Comparison of ENCODE assay signal across 24 cellular contexts in the genomic region with DNA sequence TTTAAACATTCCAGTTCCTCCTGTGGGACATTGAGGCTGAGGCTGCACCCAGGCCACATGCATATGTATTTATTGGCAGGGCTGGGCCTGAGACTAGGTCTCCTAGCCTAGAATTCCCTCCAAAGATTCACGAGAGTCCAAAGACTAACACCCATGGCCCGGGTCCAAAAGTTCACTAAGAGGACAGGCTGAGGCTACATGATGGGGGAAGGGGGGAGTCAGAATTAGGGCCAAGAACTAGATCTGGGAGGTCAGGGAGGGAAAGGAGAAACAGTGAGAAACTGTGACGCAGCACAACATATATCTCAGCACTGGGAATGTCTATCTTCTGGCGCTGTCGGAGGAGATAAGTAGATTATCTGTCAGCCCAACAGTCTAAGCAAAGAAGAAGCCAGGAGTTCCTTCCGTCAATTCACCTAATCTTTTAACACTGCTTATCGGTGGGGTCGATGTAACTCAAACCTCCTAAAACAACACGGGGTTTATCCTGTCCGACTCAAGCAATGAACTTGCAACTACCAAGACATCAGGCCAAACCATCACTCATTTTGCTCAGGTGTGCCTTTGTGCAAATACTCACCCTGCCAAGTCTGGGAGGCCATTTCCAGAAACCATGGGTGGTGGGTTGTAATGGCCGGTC. TPM values are rescaled to one million over a fixed set of nuclear protein-coding genes. Genes with fewer than 3 reads are reported as not detected.
DNase-seq lines count a peak whose midpoint lies in the region; ATAC-seq, FAIRE-seq and TF ChIP-seq lines count a peak whose summit lies in the region.
"Had no signal": no experiment of that assay in that cellular context is flagged by ENCODE, and none has a peak within 500 bp of the region (broad histone marks: within the 10 kb centered on the region; RNA-seq: fewer than 3 reads in every experiment).

No MANE protein-coding gene starts in this region.

- intact Hi-C loops in colonic mucosa (cut with DNase I): no loop called here

- peaks cover 0 to 38% (median 6%) of the 10 kb centered on the region in 4 donors for H3K4me1 ChIP-seq in Peyer's patch
- peaks cover 11% of the 10 kb centered on the region for H3K4me1 ChIP-seq in colonic mucosa
- H3K4me1 ChIP-seq in small intestine (ENCODE audit: control insufficient read depth in 2 of 2, insufficient read depth in 1 of 2, low read depth in 1 of 2, low read length in 1 of 2): peaks cover 0 to 5% of the 10 kb centered on the region in 2 donors

- H3K36me3 ChIP-seq in Peyer's patch (no peaks in the 10 kb centered on the region), colonic mucosa (no peaks in the 10 kb centered on the region), small intestine (ENCODE audit: control insufficient read depth in 2 of 2, insufficient read depth in 2 of 2, low read length in 2 of 2) (no peaks in the 10 kb centered on the region)
- H3K36me3 ChIP-seq: neutrophil, prostate gland, thyroid gland had no signal

- ATAC-seq in left lobe of liver (peak; percentile 88), HG02763 (IDR thresholded peaks at IDR 0.05; ENCODE audit: unreplicated experiment) (no peak)
- ATAC-seq: activated CD4-positive, CD25-positive, alpha-beta regulatory T cell treated with anti-CD3 and anti-CD28 coated beads, Interleukin-2, amount 50 U/mL, for 24 hours; HCT116; Panc1 had no signal

- H3K27me3 ChIP-seq in Peyer's patch: no peaks in the 10 kb centered on the region
- no peaks in the 10 kb centered on the region for H3K27me3 ChIP-seq in colonic mucosa
- H3K27me3 ChIP-seq in small intestine (ENCODE audit: control insufficient read depth in 2 of 2, insufficient read depth in 2 of 2, low read length in 2 of 2): no peaks in the 10 kb centered on the region
- H3K27me3 ChIP-seq: neutrophil, thyroid gland had no signal

- WGBS in small intestine, 3 donors: 17 to 48% (median 29%) methylated on average over 11 of the region's 11 CpGs

- no peak overlapping the region for H3K4me3 ChIP-seq in Peyer's patch
- no peak overlapping the region for H3K4me3 ChIP-seq in colonic mucosa
- no peak overlapping the region for H3K4me3 ChIP-seq in small intestine (ENCODE audit: low read depth in 1 of 2, low read length in 2 of 2)
- H3K4me3 ChIP-seq: lung, prostate gland, thyroid gland had no signal

- TF ChIP-seq CTCF in Peyer's patch (IDR thresholded peaks at IDR 0.05): no peak
- TF ChIP-seq CTCF in colonic mucosa (IDR thresholded peaks at IDR 0.05): no peak

- H3K27ac ChIP-seq in Peyer's patch (peak overlapping the region in 2 of 4 donors; percentile 14 to 68), colonic mucosa (peak overlapping the region; percentile 62), small intestine (ENCODE audit: low read depth in 1 of 2, low read length in 1 of 2) (peak overlapping the region in 1 of 2 donors; percentile 52)
- H3K27ac ChIP-seq: neutrophil, prostate gland, thyroid gland had no signal

- peak overlapping the region in 1 of 2 donors; percentile 35 for H3K9ac ChIP-seq in colonic mucosa (ENCODE audit: low read depth in 2 of 2, low read length in 2 of 2)

- DNase-seq in Peyer's patch (peak in 2 of 3 donors; percentile 69 to 71), colonic mucosa (peak; percentile 91), left lobe of liver (ENCODE audit: low spot score) (peak; percentile 85), small intestine (peak; percentile 86), midbrain (lab: John Stamatoyannopoulos, UW) (no peak), cerebellum (ENCODE audit: low spot score) (no peak), KBM-7 (no peak)
- DNase-seq: activated CD4-positive, alpha-beta memory T cell treated with anti-CD3 and anti-CD28 coated beads for 36 hours; activated CD8-positive, alpha-beta memory T cell treated with anti-CD3 and anti-CD28 coated beads, Interleukin-2, amount 50 U/mL, for 4 hours; activated naive CD4-positive, alpha-beta T cell treated with anti-CD3 and anti-CD28 coated beads, Interleukin-2, amount 10 ng/mL, durations not matched to agents 7 days and 5 days; DMS79 treated with DMSO at 0.1 percent for 48 hours; NCI-H146; NCI-H510A; SW 1271; T1000; thyroid gland had no signal

- no peak for FAIRE-seq in small intestine (lab: Jason Lieb, UNC)
- FAIRE-seq: islet of Langerhans had no signal

- H3K9me3 ChIP-seq in Peyer's patch: no peaks in the 10 kb centered on the region
- H3K9me3 ChIP-seq in colonic mucosa: no peaks in the 10 kb centered on the region
- H3K9me3 ChIP-seq in small intestine (ENCODE audit: control insufficient read depth, low read depth): no peaks in the 10 kb centered on the region
- H3K9me3 ChIP-seq: neutrophil, prostate gland, thyroid gland had no signal

- TF ChIP-seq POLR2A in Peyer's patch (IDR thresholded peaks at IDR 0.05): peak in 1 of 2 donors; percentile 5

- in situ Hi-C loops in KBM-7 (cut with MboI; ENCODE audit: low pct_unique_long_range_greater_than_20kb, low sequenced_read_pairs): no loop called here

RNA-seq across cellular contexts. Expression of a gene that starts 43.2 kb away (rescaled TPM):
- total RNA-seq in Peyer's patch (100 to 1,000 TPM; 131 to 257 (median 132) TPM), colonic mucosa (100 to 1,000 TPM; 116 to 119 TPM), left lobe of liver (29.2 TPM), cerebellum (79.8 TPM)
- 10 to 100 TPM; 67.8 to 79.4 (median 78.7) TPM for polyA plus RNA-seq in small intestine

RNA-seq across cellular contexts. Expression of a gene that starts 43.4 kb away (rescaled TPM):
- total RNA-seq in Peyer's patch (10 to 100 TPM; 16.1 to 38.0 (median 19.0) TPM), colonic mucosa (10 to 100 TPM; 20.5 to 21.1 TPM), left lobe of liver (5.7 TPM), cerebellum (11.3 TPM)
- polyA plus RNA-seq in small intestine: 10 to 100 TPM; 10.5 to 14.1 (median 13.8) TPM

Comparison
In these comparisons a context has a peak if more than half of its experiments do, and no peak if none do; other contexts are left out.
1. DNase-seq: peak in Peyer's patch (2 of 3), colonic mucosa (single experiment), left lobe of liver (single experiment) and small intestine (single experiment); none in midbrain (single experiment), cerebellum (single experiment) and KBM-7 (single experiment).